18 cellular contexts compared by ENCODE assay signal in genomic region chr2:85724731-85725181, GRCh38. TPM values are rescaled to one million over a fixed set of nuclear protein-coding genes. Genes with fewer than 3 reads are reported as not detected.
"Had no signal": no experiment of that assay in that cellular context is flagged by ENCODE, and none has a peak within 500 bp of the region (broad histone marks: within the 10 kb centered on the region; RNA-seq: fewer than 3 reads in every experiment).

No MANE protein-coding gene starts in this region.

- H3K27ac ChIP-seq: esophagus muscularis mucosa, hepatocyte, transverse colon had no signal

- ATAC-seq: activated naive CD4-positive, alpha-beta T cell treated with anti-CD3 and anti-CD28 coated beads, Interleukin-2, amount 50 U/mL, for 72 hours; activated T-cell treated with anti-CD3 and anti-CD28 coated beads, Interleukin-2, amount 50 U/mL, for 72 hours; natural killer cell; right cardiac atrium; stimulated activated naive CD8-positive, alpha-beta T cell treated with anti-CD3 and anti-CD28 coated beads, Interleukin-15, Interleukin-2, amounts not matched to agents 100 U/mL and 50 U/mL, for 24 hours had no signal

- H3K9me3 Mint-ChIP-seq: activated B cell treated with CpG ODN at 0.5 μM for 24 hours, natural killer cell had no signal

- H3K36me3 Mint-ChIP-seq: activated naive CD4-positive, alpha-beta T cell treated with anti-CD3 and anti-CD28 coated beads, Interleukin-2, amount 50 U/mL, for 72 hours; natural killer cell had no signal

- H3K27me3 ChIP-seq: esophagus muscularis mucosa had no signal

- H3K36me3 ChIP-seq: esophagus muscularis mucosa, transverse colon had no signal

- H3K4me3 Mint-ChIP-seq: activated B cell treated with CpG ODN at 0.5 μM for 24 hours; activated CD4-positive, alpha-beta T cell treated with anti-CD3 and anti-CD28 coated beads, Interleukin-2, amount 10 ng/mL, durations not matched to agents 24 days and 14 days; activated T-cell treated with anti-CD3 and anti-CD28 coated beads, Interleukin-2, amount 50 U/mL, for 72 hours; natural killer cell had no signal

- H3K4me3 ChIP-seq: esophagus muscularis mucosa, hepatocyte, transverse colon had no signal

- DNase-seq: activated B cell treated with CpG ODN at 0.5 μM for 24 hours; activated CD4-positive, alpha-beta T cell treated with anti-CD3 and anti-CD28 coated beads, Interleukin-2, amount 10 ng/mL, durations not matched to agents 24 days and 14 days; activated CD8-positive, alpha-beta memory T cell treated with anti-CD3 and anti-CD28 coated beads, Interleukin-2, amount 50 U/mL, for 48 hours; activated gamma-delta T cell; activated T-cell treated with anti-CD3 and anti-CD28 coated beads, Interleukin-2, amount 50 U/mL, for 72 hours; amniotic stem cell; islet precursor cell; natural killer cell; nucleus accumbens; small intestine; stimulated activated naive CD8-positive, alpha-beta T cell treated with anti-CD3 and anti-CD28 coated beads, Interleukin-15, Interleukin-2, amounts not matched to agents 100 U/mL and 50 U/mL, for 24 hours; T-helper 2 cell; transverse colon had no signal

- H3K27ac Mint-ChIP-seq: activated B cell treated with CpG ODN at 0.5 μM for 24 hours; activated CD4-positive, alpha-beta T cell treated with anti-CD3 and anti-CD28 coated beads, Interleukin-2, amount 10 ng/mL, durations not matched to agents 24 days and 14 days; activated naive CD4-positive, alpha-beta T cell treated with anti-CD3 and anti-CD28 coated beads, Interleukin-2, amount 50 U/mL, for 72 hours; activated T-cell treated with anti-CD3 and anti-CD28 coated beads, Interleukin-2, amount 50 U/mL, for 72 hours; natural killer cell had no signal

- H3K9me3 ChIP-seq: esophagus muscularis mucosa, transverse colon had no signal

RNA-seq across cellular contexts. Expression of gene ATOH8, which starts 29.0 kb away (rescaled TPM):
- total RNA-seq: activated B cell treated with CpG ODN at 0.5 μM for 24 hours; activated naive CD4-positive, alpha-beta T cell treated with anti-CD3 and anti-CD28 coated beads, Interleukin-2, amount 50 U/mL, for 72 hours; activated T-cell treated with anti-CD3 and anti-CD28 coated beads, Interleukin-2, amount 50 U/mL, for 72 hours had no signal

RNA-seq across cellular contexts. Expression of gene GNLY, which starts 30.6 kb away (rescaled TPM):
- total RNA-seq: hepatocyte had no signal

RNA-seq across cellular contexts. Expression of gene SFTPB, which starts 56.8 kb away (rescaled TPM):
- total RNA-seq: activated B cell treated with CpG ODN at 0.5 μM for 24 hours; activated CD4-positive, alpha-beta T cell treated with anti-CD3 and anti-CD28 coated beads, Interleukin-2, amount 10 ng/mL, durations not matched to agents 24 days and 14 days; activated naive CD4-positive, alpha-beta T cell treated with anti-CD3 and anti-CD28 coated beads, Interleukin-2, amount 50 U/mL, for 72 hours; activated T-cell treated with anti-CD3 and anti-CD28 coated beads, Interleukin-2, amount 50 U/mL, for 72 hours; cardiac septum; natural killer cell; transverse colon had no signal
